In the genomic region with DNA sequence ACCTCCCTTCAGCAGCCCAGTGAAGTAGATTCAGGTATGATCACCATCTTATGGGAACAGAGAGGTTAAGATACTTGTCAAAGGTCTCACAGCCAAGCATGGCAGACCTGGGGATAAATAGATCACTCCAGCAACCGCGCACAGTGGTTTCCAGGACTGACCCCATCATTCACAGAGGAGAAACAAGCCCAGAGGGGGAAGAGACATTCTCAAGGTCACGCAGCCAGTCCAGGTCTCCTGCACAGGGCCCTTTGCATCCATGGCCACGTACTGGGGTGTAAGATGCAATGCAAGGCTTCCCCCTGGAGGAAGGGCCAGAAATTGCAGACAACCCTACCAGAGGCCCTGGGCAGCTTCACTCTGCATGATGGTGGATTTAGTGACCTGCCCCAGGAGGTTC, we compare ENCODE assay signal across 9 cellular contexts. TPM values are rescaled to one million over a fixed set of nuclear protein-coding genes. Genes with fewer than 3 reads are reported as not detected.
DNase-seq lines count a peak whose midpoint lies in the region; ATAC-seq lines count a peak whose summit lies in the region.
"Had no signal": no experiment of that assay in that cellular context is flagged by ENCODE, and none has a peak within 500 bp of the region (broad histone marks: within the 10 kb centered on the region; RNA-seq: fewer than 3 reads in every experiment).

No MANE protein-coding gene starts in this region.

- H3K9me3 Mint-ChIP-seq in activated T-helper 2 cell treated with anti-CD3 and anti-CD28 coated beads, Interferon-gamma antibody, Interleukin-2, Interleukin-4, amounts not matched to agents 10 μg/mL and 5 μg/mL and 100 μg/mL, durations not matched to agents 14 hours and 24 hours and 36 hours, result no peaks in the 10 kb centered on the region

- no peak overlapping the region for H2BK5ac ChIP-seq in mesendoderm (ENCODE audit: low read length)

- H2AK5ac ChIP-seq in mesendoderm (ENCODE audit: low read length), result no peak overlapping the region

- H3K79me1 ChIP-seq in mesendoderm (ENCODE audit: low read length), result no peaks in the 10 kb centered on the region

- no peak overlapping the region for H2BK120ac ChIP-seq in mesendoderm (ENCODE audit: low read depth, low read length)

- no peak overlapping the region for H4K5ac ChIP-seq in mesendoderm (ENCODE audit: low read length)

- H3K4me2 ChIP-seq in mesendoderm (ENCODE audit: low read length), result no peak overlapping the region

- H2BK15ac ChIP-seq in mesendoderm (replicated peaks; ENCODE audit: low read depth), result no peak overlapping the region

- no peaks in the 10 kb centered on the region for H3K4me1 ChIP-seq in mesendoderm (ENCODE audit: control insufficient read depth, low read depth, low read length)

- DNase-seq in ELF-1 (ENCODE audit: low read depth, low spot score) (peak; percentile 70), KBM-7 (peak; percentile 30), mesendoderm (peak; percentile 75), pons (ENCODE audit: low spot score) (no peak), NCI-H446 (lab: John Stamatoyannopoulos, UW) (no peak), kidney glomerular epithelial cell (lab: John Stamatoyannopoulos, UW) (no peak)
- DNase-seq in activated T-helper 2 cell treated with anti-CD3 and anti-CD28 coated beads, Interferon-gamma antibody, Interleukin-2, Interleukin-4, amounts not matched to agents 10 μg/mL and 5 μg/mL and 100 μg/mL, durations not matched to agents 14 hours and 24 hours and 36 hours (ENCODE audit: low spot score), result peak; percentile 18

- H3K4me3 ChIP-seq in mesendoderm (ENCODE audit: low read length), result no peak overlapping the region

- no peaks in the 10 kb centered on the region for H3K79me2 ChIP-seq in mesendoderm (ENCODE audit: control insufficient read depth, insufficient read depth, low read length)

- in situ Hi-C loops in KBM-7 (cut with MboI; ENCODE audit: low pct_unique_long_range_greater_than_20kb, low sequenced_read_pairs), result no loop called here

- H3K36me3 ChIP-seq in mesendoderm (ENCODE audit: control insufficient read depth, insufficient read depth, low read length), result no peaks in the 10 kb centered on the region

- no peaks in the 10 kb centered on the region for H3K36me3 Mint-ChIP-seq in activated T-helper 2 cell treated with anti-CD3 and anti-CD28 coated beads, Interferon-gamma antibody, Interleukin-2, Interleukin-4, amounts not matched to agents 10 μg/mL and 5 μg/mL and 100 μg/mL, durations not matched to agents 14 hours and 24 hours and 36 hours (ENCODE audit: low read depth)

- no CpG with 5 or more reads among the region's 4 CpGs for WGBS in mesendoderm (ENCODE audit: extremely low coverage, insufficient coverage, low lambda C conversion rate)

- H3K23ac ChIP-seq in mesendoderm (ENCODE audit: low read length), result no peak overlapping the region

- H4K8ac ChIP-seq in mesendoderm (ENCODE audit: low read depth, low read length), result no peak overlapping the region

- H3K18ac ChIP-seq in mesendoderm (ENCODE audit: low read length), result no peak overlapping the region

- no peak for ATAC-seq in HG03025 (IDR thresholded peaks at IDR 0.05; ENCODE audit: low FRiP score, unreplicated experiment)

- no peak overlapping the region for H3K9ac ChIP-seq in mesendoderm (ENCODE audit: low read length)

- intact Hi-C loops in activated T-helper 2 cell treated with anti-CD3 and anti-CD28 coated beads, Interferon-gamma antibody, Interleukin-2, Interleukin-4, amounts not matched to agents 10 μg/mL and 5 μg/mL and 100 μg/mL, durations not matched to agents 14 hours and 24 hours and 36 hours (cut with micrococcal nuclease), result no loop called here

- no peak overlapping the region for H3K56ac ChIP-seq in mesendoderm (ENCODE audit: low read length)

- no peak overlapping the region for H3K4ac ChIP-seq in mesendoderm (ENCODE audit: low read depth, low read length)

- peaks cover 26% of the 10 kb centered on the region for H3K27me3 Mint-ChIP-seq in activated T-helper 2 cell treated with anti-CD3 and anti-CD28 coated beads, Interferon-gamma antibody, Interleukin-2, Interleukin-4, amounts not matched to agents 10 μg/mL and 5 μg/mL and 100 μg/mL, durations not matched to agents 14 hours and 24 hours and 36 hours (ENCODE audit: low read depth)

- H3K27ac Mint-ChIP-seq in activated T-helper 2 cell treated with anti-CD3 and anti-CD28 coated beads, Interferon-gamma antibody, Interleukin-2, Interleukin-4, amounts not matched to agents 10 μg/mL and 5 μg/mL and 100 μg/mL, durations not matched to agents 14 hours and 24 hours and 36 hours, result no peak overlapping the region

- H3K27me3 ChIP-seq in mesendoderm (ENCODE audit: insufficient read depth, low read length, poor library complexity), result no peaks in the 10 kb centered on the region

- H3K27ac ChIP-seq in mesendoderm (ENCODE audit: low read depth, low read length), result no peak overlapping the region

- H3K4me3 Mint-ChIP-seq in activated T-helper 2 cell treated with anti-CD3 and anti-CD28 coated beads, Interferon-gamma antibody, Interleukin-2, Interleukin-4, amounts not matched to agents 10 μg/mL and 5 μg/mL and 100 μg/mL, durations not matched to agents 14 hours and 24 hours and 36 hours (ENCODE audit: low read depth), result no peak overlapping the region

- peaks cover 3% of the 10 kb centered on the region for H3K4me1 Mint-ChIP-seq in activated T-helper 2 cell treated with anti-CD3 and anti-CD28 coated beads, Interferon-gamma antibody, Interleukin-2, Interleukin-4, amounts not matched to agents 10 μg/mL and 5 μg/mL and 100 μg/mL, durations not matched to agents 14 hours and 24 hours and 36 hours (ENCODE audit: low read depth)

RNA-seq across cellular contexts. Expression of a gene that starts 19.9 kb away (rescaled TPM):
- total RNA-seq in activated T-helper 2 cell treated with anti-CD3 and anti-CD28 coated beads, Interferon-gamma antibody, Interleukin-2, Interleukin-4, amounts not matched to agents 10 μg/mL and 5 μg/mL and 100 μg/mL, durations not matched to agents 14 hours and 24 hours and 36 hours, result not detected in 2 replicates
- not detected for polyA plus RNA-seq in mesendoderm (2013, experiment 1 of 2)
- not detected for polyA plus RNA-seq in mesendoderm (2013, experiment 2 of 2)
- total RNA-seq: RPMI7951 had no signal

RNA-seq across cellular contexts. Expression of a gene that starts 40.1 kb away (rescaled TPM):
- total RNA-seq in activated T-helper 2 cell treated with anti-CD3 and anti-CD28 coated beads, Interferon-gamma antibody, Interleukin-2, Interleukin-4, amounts not matched to agents 10 μg/mL and 5 μg/mL and 100 μg/mL, durations not matched to agents 14 hours and 24 hours and 36 hours, result 4.9 and 6.0 TPM in 2 replicates
- 8.1 TPM for polyA plus RNA-seq in mesendoderm (2013, experiment 1 of 2)
- 7.3 TPM for polyA plus RNA-seq in mesendoderm (2013, experiment 2 of 2)

Comparison
In these comparisons a context has a peak if more than half of its experiments do, and no peak if none do; other contexts are left out.
1. DNase-seq: peak in ELF-1 (single experiment), KBM-7 (single experiment), activated T-helper 2 cell treated with anti-CD3 and anti-CD28 coated beads, Interferon-gamma antibody, Interleukin-2, Interleukin-4, amounts not matched to agents 10 μg/mL and 5 μg/mL and 100 μg/mL, durations not matched to agents 14 hours and 24 hours and 36 hours (single experiment) and mesendoderm (single experiment); none in pons (single experiment), NCI-H446 (0 of 2) and kidney glomerular epithelial cell (single experiment).